9 cellular contexts compared by ENCODE assay signal in genomic region chr17:56891751-56892150, GRCh38. TPM values are rescaled to one million over a fixed set of nuclear protein-coding genes. Genes with fewer than 3 reads are reported as not detected.
A peak's percentile ranks its signal among the peaks of the same experiment; 100 is the strongest.
DNase-seq lines count a peak whose midpoint lies in the region; ATAC-seq and TF ChIP-seq lines count a peak whose summit lies in the region.
"Had no signal": no experiment of that assay in that cellular context is flagged by ENCODE, and none has a peak within 500 bp of the region (broad histone marks: within the 10 kb centered on the region; RNA-seq: fewer than 3 reads in every experiment).

No MANE protein-coding gene starts in this region.

- no peaks in the 10 kb centered on the region for H3K79me2 ChIP-seq in osteoblast (ENCODE audit: insufficient read depth, low read length)

- no peak for ATAC-seq in GM21423 (IDR thresholded peaks at IDR 0.05; ENCODE audit: unreplicated experiment)

- H3K9me3 Mint-ChIP-seq in CD14-positive monocyte = peaks cover 12 to 35% (median 25%) of the 10 kb centered on the region in 7 donors
- peaks cover 12% of the 10 kb centered on the region for H3K9me3 Mint-ChIP-seq in T-helper 2 cell treated with Interferon-gamma antibody and Interleukin-4, amounts not matched to agents 5 μg/mL and 100 μg/mL, for 36 hours

- no peak for DNase-seq in CD14-positive monocyte (ENCODE audit: low spot score)
- peak; percentile 15 for DNase-seq in T-helper 2 cell treated with Interferon-gamma antibody and Interleukin-4, amounts not matched to agents 5 μg/mL and 100 μg/mL, for 36 hours (ENCODE audit: low spot score)
- DNase-seq in colonic mucosa = no peak
- DNase-seq in osteoblast (ENCODE audit: insufficient read length, low spot score, missing footprints) = no peak
- no peak for DNase-seq in medulla oblongata (ENCODE audit: extremely low spot score)
- no peak for DNase-seq in 8988T
- DNase-seq in MV-4-11 (lab: John Stamatoyannopoulos, UW) = no peak

- H3K27ac Mint-ChIP-seq in CD14-positive monocyte = no peak overlapping the region
- no peak overlapping the region for H3K27ac Mint-ChIP-seq in T-helper 2 cell treated with Interferon-gamma antibody and Interleukin-4, amounts not matched to agents 5 μg/mL and 100 μg/mL, for 36 hours
- H3K27ac Mint-ChIP-seq: stimulated activated naive CD8-positive, alpha-beta T cell treated with anti-CD3 and anti-CD28 coated beads, Interleukin-15, Interleukin-2, amounts not matched to agents 100 ng/mL and 50 ng/mL, for 24 hours had no signal

- H3K4me2 ChIP-seq in osteoblast (ENCODE audit: insufficient read depth, low read length) = no peak overlapping the region

- no peaks in the 10 kb centered on the region for H3K27me3 ChIP-seq in colonic mucosa
- no peaks in the 10 kb centered on the region for H3K27me3 ChIP-seq in osteoblast (ENCODE audit: insufficient read depth, low read length)

- H3K9me3 ChIP-seq in colonic mucosa (no peaks in the 10 kb centered on the region), osteoblast (ENCODE audit: low read depth, low read length) (no peaks in the 10 kb centered on the region)

- peaks cover 95 to 100% of the 10 kb centered on the region in 2 donors for H3K36me3 Mint-ChIP-seq in CD14-positive monocyte
- H3K36me3 Mint-ChIP-seq in T-helper 2 cell treated with Interferon-gamma antibody and Interleukin-4, amounts not matched to agents 5 μg/mL and 100 μg/mL, for 36 hours (ENCODE audit: low read depth) = peaks cover 85% of the 10 kb centered on the region

- TF ChIP-seq CTCF in CD14-positive monocyte (IDR thresholded peaks at IDR 0.05) = peak; percentile 71
- TF ChIP-seq CTCF in colonic mucosa (IDR thresholded peaks at IDR 0.05) = peak; percentile 30
- peak; percentile 46 for TF ChIP-seq CTCF in osteoblast (IDR thresholded peaks at IDR 0.05; ENCODE audit: extremely low read depth, low read depth, low read length)

- intact Hi-C loops in CD14-positive monocyte (cut with micrococcal nuclease) (loop anchor here in 1 of 2 donors (5.0 kb wide), 1 partner anchor 51 kb away; no protein-coding TSS in a partner anchor), colonic mucosa (cut with DNase I) (no loop called here)

- H3K36me3 ChIP-seq in colonic mucosa (peaks cover 45% of the 10 kb centered on the region), osteoblast (ENCODE audit: insufficient read depth, low read length) (peaks cover 57% of the 10 kb centered on the region)

- H3K4me1 Mint-ChIP-seq in CD14-positive monocyte = peaks cover 4% of the 10 kb centered on the region
- H3K4me1 Mint-ChIP-seq in T-helper 2 cell treated with Interferon-gamma antibody and Interleukin-4, amounts not matched to agents 5 μg/mL and 100 μg/mL, for 36 hours (ENCODE audit: low read depth) = no peaks in the 10 kb centered on the region

- peaks cover 2% of the 10 kb centered on the region for H4K20me1 ChIP-seq in osteoblast (ENCODE audit: insufficient read depth, low read length)

- no peaks in the 10 kb centered on the region for H3K4me1 ChIP-seq in colonic mucosa
- H3K4me1 ChIP-seq in osteoblast (ENCODE audit: insufficient read depth, low read length) = no peaks in the 10 kb centered on the region

- no peak overlapping the region for H3K9ac ChIP-seq in colonic mucosa (ENCODE audit: low read depth in 2 of 2, low read length in 2 of 2)

- no peak overlapping the region for H3K4me3 Mint-ChIP-seq in CD14-positive monocyte
- no peak overlapping the region for H3K4me3 Mint-ChIP-seq in T-helper 2 cell treated with Interferon-gamma antibody and Interleukin-4, amounts not matched to agents 5 μg/mL and 100 μg/mL, for 36 hours
- H3K4me3 Mint-ChIP-seq: stimulated activated naive CD8-positive, alpha-beta T cell treated with anti-CD3 and anti-CD28 coated beads, Interleukin-15, Interleukin-2, amounts not matched to agents 100 ng/mL and 50 ng/mL, for 24 hours had no signal

- H3K27me3 Mint-ChIP-seq in CD14-positive monocyte (ENCODE audit: low read depth in 3 of 3) = no peaks in the 10 kb centered on the region
- no peaks in the 10 kb centered on the region for H3K27me3 Mint-ChIP-seq in T-helper 2 cell treated with Interferon-gamma antibody and Interleukin-4, amounts not matched to agents 5 μg/mL and 100 μg/mL, for 36 hours (ENCODE audit: low read depth)
- H3K27me3 Mint-ChIP-seq: stimulated activated naive CD8-positive, alpha-beta T cell treated with anti-CD3 and anti-CD28 coated beads, Interleukin-15, Interleukin-2, amounts not matched to agents 100 ng/mL and 50 ng/mL, for 24 hours had no signal

- H2AFZ ChIP-seq in osteoblast (ENCODE audit: low read length) = no peak overlapping the region

- H3K4me3 ChIP-seq in colonic mucosa (no peak overlapping the region), osteoblast (ENCODE audit: insufficient read depth, low read length) (no peak overlapping the region)

- H3K27ac ChIP-seq in colonic mucosa (no peak overlapping the region), osteoblast (ENCODE audit: low read depth, low read length) (no peak overlapping the region)

RNA-seq across cellular contexts. Expression of gene TRIM25, which starts 22.1 kb away (rescaled TPM):
- polyA plus RNA-seq in CD14-positive monocyte = 10 to 100 TPM in 1 of 2 donors, 1 to 10 TPM in 1; 5.4 to 11.2 TPM
- 10 to 100 TPM; 69.9 to 98.1 TPM for total RNA-seq in colonic mucosa
- total RNA-seq in osteoblast = 46.9 and 49.9 TPM in 2 replicates

RNA-seq across cellular contexts. Expression of gene DGKE, which starts 57.8 kb away (rescaled TPM):
- polyA plus RNA-seq in CD14-positive monocyte = 1 to 10 TPM; 1.1 to 1.5 TPM
- total RNA-seq in colonic mucosa = 10 to 100 TPM in 1 of 2 donors, 1 to 10 TPM in 1; 7.8 to 10.5 TPM
- 6.2 and 7.7 TPM in 2 replicates for total RNA-seq in osteoblast

RNA-seq across cellular contexts. Expression of gene C17orf67, which starts 58.0 kb away (rescaled TPM):
- polyA plus RNA-seq in CD14-positive monocyte = under 1 TPM; 0.56 to 0.57 TPM
- 1 to 10 TPM; 1.4 to 1.7 TPM for total RNA-seq in colonic mucosa
- 0.36 and 0.88 TPM in 2 replicates for total RNA-seq in osteoblast
